ENCODE assay signal across 11 cellular contexts in the genomic region with DNA sequence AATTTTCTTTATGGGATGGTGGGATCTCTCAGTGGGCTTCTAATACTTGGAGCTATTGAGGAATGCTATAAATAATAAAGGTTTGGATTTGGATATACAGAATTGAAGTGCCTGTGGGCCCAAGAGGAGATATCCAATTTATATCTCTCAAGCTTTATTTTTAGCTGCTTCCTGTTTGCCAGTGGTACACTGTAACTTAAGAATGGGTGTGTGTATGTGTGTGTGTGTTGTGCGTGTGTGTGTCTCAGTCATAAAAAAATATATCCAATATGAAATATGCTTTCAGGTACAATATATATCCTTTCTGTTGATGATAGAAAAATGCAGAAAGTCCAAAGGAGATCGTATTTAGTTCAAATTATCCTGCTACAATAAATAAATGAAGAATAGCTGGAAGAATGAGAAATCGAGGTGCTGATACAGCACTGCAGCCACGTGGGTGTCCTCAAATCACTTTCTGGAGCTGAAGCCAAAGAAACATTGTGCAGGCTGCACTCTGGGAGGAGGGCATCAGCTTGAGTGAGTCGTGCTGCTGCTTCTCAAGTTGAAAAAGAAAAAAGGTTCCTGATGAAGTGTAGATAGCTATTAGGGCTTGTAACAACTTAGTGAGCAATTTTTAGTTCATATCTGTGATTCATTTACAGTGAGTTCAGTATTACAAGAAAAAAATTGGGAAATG. TPM values are rescaled to one million over a fixed set of nuclear protein-coding genes. Genes with fewer than 3 reads are reported as not detected.
DNase-seq lines count a peak whose midpoint lies in the region; ATAC-seq and TF ChIP-seq lines count a peak whose summit lies in the region.
"Had no signal": no experiment of that assay in that cellular context is flagged by ENCODE, and none has a peak within 500 bp of the region (broad histone marks: within the 10 kb centered on the region; RNA-seq: fewer than 3 reads in every experiment).

No MANE protein-coding gene starts in this region.

- H3K36me3 ChIP-seq in neutrophil, result no peaks in the 10 kb centered on the region
- H3K36me3 ChIP-seq: ascending aorta had no signal

- in situ Hi-C loops in Caki2 (cut with HindIII; ENCODE audit: low pct_unique_long_range_greater_than_20kb, low sequenced_read_pairs), result no loop called here

- no peak for ATAC-seq in GM21526 (IDR thresholded peaks at IDR 0.05; ENCODE audit: low FRiP score, unreplicated experiment)
- no peak for ATAC-seq in HG03196 (IDR thresholded peaks at IDR 0.05; ENCODE audit: unreplicated experiment)
- no peak for ATAC-seq in GM21447 (IDR thresholded peaks at IDR 0.05; ENCODE audit: unreplicated experiment)
- ATAC-seq in GM21360 (IDR thresholded peaks at IDR 0.05; ENCODE audit: unreplicated experiment), result no peak
- ATAC-seq: activated CD4-positive, CD25-positive, alpha-beta regulatory T cell treated with anti-CD3 and anti-CD28 coated beads, Interleukin-2, amount 50 U/mL, for 24 hours had no signal

- H3K4me3 ChIP-seq in fibroblast of mammary gland (ENCODE audit: control insufficient read depth, low read depth, low read length) (no peak overlapping the region), neutrophil (ENCODE audit: low read depth in 1 of 2, low read length in 1 of 2) (no peak overlapping the region)
- H3K4me3 ChIP-seq: ascending aorta had no signal

- peaks cover 17 to 29% of the 10 kb centered on the region in 2 experiments for H3K4me1 ChIP-seq in neutrophil (ENCODE audit: control insufficient read depth in 1 of 2, insufficient read depth in 1 of 2, low read depth in 1 of 2, low read length in 1 of 2)

- H3K9me3 ChIP-seq in neutrophil, result no peaks in the 10 kb centered on the region
- H3K9me3 ChIP-seq: ascending aorta had no signal

- TF ChIP-seq CTCF in fibroblast of mammary gland (conservative IDR thresholded peaks at IDR 0.05; ENCODE audit: control insufficient read depth, insufficient read depth, low read depth, low read length) (no peak), neutrophil (IDR thresholded peaks at IDR 0.05) (no peak)

- H3K27ac ChIP-seq in neutrophil, result peak overlapping the region; percentile 36
- H3K27ac ChIP-seq: ascending aorta had no signal

- no peaks in the 10 kb centered on the region for H3K27me3 ChIP-seq in neutrophil
- H3K27me3 ChIP-seq: ascending aorta had no signal

- DNase-seq in Caki2 (ENCODE audit: low read depth) (peak; percentile 4), OCI-M1 (lab: John Stamatoyannopoulos, UW) (peak; percentile 20), fibroblast of mammary gland (ENCODE audit: low read depth) (peak; percentile 79)
- DNase-seq: NCI-H748 treated with DMSO at 0.1 percent for 48 hours had no signal

RNA-seq across cellular contexts. Expression of a gene that starts 40.3 kb away (rescaled TPM):
- 10.6 and 15.6 TPM in 2 replicates for total RNA-seq in Caki2 (2014; rRNA removed; shearing (Covaris generic); ENCODE audit: low replicate concordance)

RNA-seq across cellular contexts. Expression of a gene that starts 50.1 kb away (rescaled TPM):
- total RNA-seq in Caki2 (2014; rRNA removed; shearing (Covaris generic); ENCODE audit: low replicate concordance), result not detected in 2 replicates
- total RNA-seq: ascending aorta had no signal

Comparison
In these comparisons a context has a peak if more than half of its experiments do, and no peak if none do; other contexts are left out.
1. DNase-seq: peak in every context shown above with its lines; median percentile 79 in fibroblast of mammary gland; 20 in OCI-M1; 4 in Caki2.